9 cellular contexts compared by ENCODE assay signal in the genomic region with DNA sequence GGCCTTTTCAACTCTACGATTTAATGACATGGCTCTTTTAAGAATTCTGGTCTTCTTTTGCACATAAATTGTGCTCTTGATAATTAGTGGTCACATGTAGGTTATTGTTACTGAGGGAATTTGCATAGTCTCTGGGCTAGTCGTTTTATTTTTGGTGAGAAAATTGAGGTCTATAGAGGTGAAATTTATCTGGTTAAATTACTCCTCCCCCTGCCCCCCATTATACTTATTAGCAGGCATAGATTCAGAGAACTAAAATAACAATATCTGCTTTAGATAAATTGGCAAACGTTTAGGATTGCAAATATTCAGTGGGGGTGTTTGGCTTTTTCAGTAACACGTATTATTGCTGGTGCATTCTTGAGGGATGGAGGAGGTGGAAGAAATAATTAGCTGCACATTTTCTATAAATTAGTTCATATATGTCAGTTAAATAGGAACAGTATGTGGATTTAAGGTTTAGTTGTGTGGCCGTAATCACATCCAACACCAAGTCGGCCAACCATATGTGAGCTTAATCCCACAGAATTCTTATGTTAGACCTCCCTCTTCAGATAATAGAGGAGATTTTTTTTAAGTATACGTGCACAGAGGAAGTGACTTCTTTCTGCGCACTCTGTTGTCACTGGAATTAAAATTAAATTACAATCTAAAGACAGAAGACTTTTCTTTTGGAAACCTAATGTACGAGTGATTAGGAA. TPM values are rescaled to one million over a fixed set of nuclear protein-coding genes. Genes with fewer than 3 reads are reported as not detected.
DNase-seq lines count a peak whose midpoint lies in the region.
"Had no signal": no experiment of that assay in that cellular context is flagged by ENCODE, and none has a peak within 500 bp of the region (broad histone marks: within the 10 kb centered on the region; RNA-seq: fewer than 3 reads in every experiment).

No MANE protein-coding gene starts in this region.

- peak overlapping the region; percentile 75; the same call in 1 of the 2 replicates for H3K9ac ChIP-seq in iPS-20b (ENCODE audit: low read depth, low read length)
- peak overlapping the region; percentile 85 to 96 (median 87) for H3K9ac ChIP-seq in subcutaneous abdominal adipose tissue (ENCODE audit: low read length in 5 of 5)

- no peaks in the 10 kb centered on the region for H3K9me3 Mint-ChIP-seq in T-helper 2 cell treated with Interferon-gamma antibody and Interleukin-4, amounts not matched to agents 5 μg/mL and 100 μg/mL, for 36 hours
- no peaks in the 10 kb centered on the region for H3K9me3 Mint-ChIP-seq in activated T-helper 2 cell treated with anti-CD3 and anti-CD28 coated beads, Interferon-gamma antibody, Interleukin-2, Interleukin-4, amounts not matched to agents 10 μg/mL and 5 μg/mL and 100 μg/mL, durations not matched to agents 14 hours and 24 hours and 36 hours

- DNase-seq in T-helper 2 cell treated with Interferon-gamma antibody and Interleukin-4, amounts not matched to agents 5 μg/mL and 100 μg/mL, for 36 hours (ENCODE audit: low spot score) = no peak
- DNase-seq in T-helper 2 cell (no peak), RPMI8226 (no peak), NCI-H1930 (lab: John Stamatoyannopoulos, UW) (no peak), NCI-H524 treated with DMSO at 0.1 percent for 48 hours (lab: John Stamatoyannopoulos, UW) (no peak)
- no peak for DNase-seq in activated T-helper 2 cell treated with anti-CD3 and anti-CD28 coated beads, Interferon-gamma antibody, Interleukin-2, Interleukin-4, amounts not matched to agents 10 μg/mL and 5 μg/mL and 100 μg/mL, durations not matched to agents 14 hours and 24 hours and 36 hours (ENCODE audit: low spot score)
- DNase-seq: cerebellar nuclear complex had no signal

- H3K27me3 ChIP-seq in iPS-20b (ENCODE audit: insufficient read depth, low read length) (peaks cover 26% of the 10 kb centered on the region), subcutaneous abdominal adipose tissue (ENCODE audit: control insufficient read depth in 5 of 5, insufficient read depth in 4 of 5, low read length in 5 of 5) (peaks cover 0 to 2% (median 0%) of the 10 kb centered on the region in 5 donors)

- H3K4me3 ChIP-seq in iPS-20b (ENCODE audit: low read length) (peak overlapping the region; percentile 83), subcutaneous abdominal adipose tissue (ENCODE audit: low read depth in 1 of 5, low read length in 5 of 5) (peak overlapping the region; percentile 87 to 96 (median 94))

- no peak overlapping the region for H3K27ac Mint-ChIP-seq in T-helper 2 cell treated with Interferon-gamma antibody and Interleukin-4, amounts not matched to agents 5 μg/mL and 100 μg/mL, for 36 hours
- no peak overlapping the region for H3K27ac Mint-ChIP-seq in activated T-helper 2 cell treated with anti-CD3 and anti-CD28 coated beads, Interferon-gamma antibody, Interleukin-2, Interleukin-4, amounts not matched to agents 10 μg/mL and 5 μg/mL and 100 μg/mL, durations not matched to agents 14 hours and 24 hours and 36 hours

- H3K4me1 ChIP-seq in iPS-20b (ENCODE audit: insufficient read depth, low read length) (peaks cover 34% of the 10 kb centered on the region), subcutaneous abdominal adipose tissue (ENCODE audit: control insufficient read depth in 5 of 5, insufficient read depth in 5 of 5, low read length in 5 of 5) (peaks cover 5 to 74% (median 69%) of the 10 kb centered on the region in 5 donors)

- H3K36me3 ChIP-seq in iPS-20b (ENCODE audit: insufficient read depth, low read depth, low read length) (no peaks in the 10 kb centered on the region), subcutaneous abdominal adipose tissue (ENCODE audit: control insufficient read depth in 5 of 5, insufficient read depth in 5 of 5, low read length in 5 of 5) (no peaks in the 10 kb centered on the region)

- H3K4me3 Mint-ChIP-seq in T-helper 2 cell treated with Interferon-gamma antibody and Interleukin-4, amounts not matched to agents 5 μg/mL and 100 μg/mL, for 36 hours = peak overlapping the region; percentile 61
- H3K4me3 Mint-ChIP-seq in activated T-helper 2 cell treated with anti-CD3 and anti-CD28 coated beads, Interferon-gamma antibody, Interleukin-2, Interleukin-4, amounts not matched to agents 10 μg/mL and 5 μg/mL and 100 μg/mL, durations not matched to agents 14 hours and 24 hours and 36 hours (ENCODE audit: low read depth) = peak overlapping the region; percentile 70

- H3K9me3 ChIP-seq in iPS-20b (ENCODE audit: insufficient read depth, low read depth, low read length) (no peaks in the 10 kb centered on the region), subcutaneous abdominal adipose tissue (ENCODE audit: control insufficient read depth in 5 of 5, low read length in 5 of 5) (no peaks in the 10 kb centered on the region)

- no peaks in the 10 kb centered on the region for H3K36me3 Mint-ChIP-seq in T-helper 2 cell treated with Interferon-gamma antibody and Interleukin-4, amounts not matched to agents 5 μg/mL and 100 μg/mL, for 36 hours (ENCODE audit: low read depth)
- no peaks in the 10 kb centered on the region for H3K36me3 Mint-ChIP-seq in activated T-helper 2 cell treated with anti-CD3 and anti-CD28 coated beads, Interferon-gamma antibody, Interleukin-2, Interleukin-4, amounts not matched to agents 10 μg/mL and 5 μg/mL and 100 μg/mL, durations not matched to agents 14 hours and 24 hours and 36 hours (ENCODE audit: low read depth)

- H3K4me1 Mint-ChIP-seq in T-helper 2 cell treated with Interferon-gamma antibody and Interleukin-4, amounts not matched to agents 5 μg/mL and 100 μg/mL, for 36 hours (ENCODE audit: low read depth) = peaks cover 5% of the 10 kb centered on the region
- peaks cover 8% of the 10 kb centered on the region for H3K4me1 Mint-ChIP-seq in activated T-helper 2 cell treated with anti-CD3 and anti-CD28 coated beads, Interferon-gamma antibody, Interleukin-2, Interleukin-4, amounts not matched to agents 10 μg/mL and 5 μg/mL and 100 μg/mL, durations not matched to agents 14 hours and 24 hours and 36 hours (ENCODE audit: low read depth)

- no peak overlapping the region for H3K27ac ChIP-seq in iPS-20b (ENCODE audit: low read length)
- H3K27ac ChIP-seq in subcutaneous abdominal adipose tissue (ENCODE audit: low read depth, low read length) = peak overlapping the region; percentile 92

- peaks cover 76% of the 10 kb centered on the region for H3K27me3 Mint-ChIP-seq in T-helper 2 cell treated with Interferon-gamma antibody and Interleukin-4, amounts not matched to agents 5 μg/mL and 100 μg/mL, for 36 hours (ENCODE audit: low read depth)
- peaks cover 79% of the 10 kb centered on the region for H3K27me3 Mint-ChIP-seq in activated T-helper 2 cell treated with anti-CD3 and anti-CD28 coated beads, Interferon-gamma antibody, Interleukin-2, Interleukin-4, amounts not matched to agents 10 μg/mL and 5 μg/mL and 100 μg/mL, durations not matched to agents 14 hours and 24 hours and 36 hours (ENCODE audit: low read depth)

- intact Hi-C loops in activated T-helper 2 cell treated with anti-CD3 and anti-CD28 coated beads, Interferon-gamma antibody, Interleukin-2, Interleukin-4, amounts not matched to agents 10 μg/mL and 5 μg/mL and 100 μg/mL, durations not matched to agents 14 hours and 24 hours and 36 hours (cut with micrococcal nuclease) = loop anchor here (5.0 kb wide), 1 partner anchor 36 kb away; no protein-coding TSS in a partner anchor

RNA-seq across cellular contexts. Expression of a gene that starts 1.9 kb away (rescaled TPM):
- 7.9 and 9.2 TPM in 2 replicates for total RNA-seq in activated T-helper 2 cell treated with anti-CD3 and anti-CD28 coated beads, Interferon-gamma antibody, Interleukin-2, Interleukin-4, amounts not matched to agents 10 μg/mL and 5 μg/mL and 100 μg/mL, durations not matched to agents 14 hours and 24 hours and 36 hours

RNA-seq across cellular contexts. Expression of a gene that starts 53.5 kb away (rescaled TPM):
- not detected in 2 replicates for total RNA-seq in activated T-helper 2 cell treated with anti-CD3 and anti-CD28 coated beads, Interferon-gamma antibody, Interleukin-2, Interleukin-4, amounts not matched to agents 10 μg/mL and 5 μg/mL and 100 μg/mL, durations not matched to agents 14 hours and 24 hours and 36 hours
